In the genomic region with DNA sequence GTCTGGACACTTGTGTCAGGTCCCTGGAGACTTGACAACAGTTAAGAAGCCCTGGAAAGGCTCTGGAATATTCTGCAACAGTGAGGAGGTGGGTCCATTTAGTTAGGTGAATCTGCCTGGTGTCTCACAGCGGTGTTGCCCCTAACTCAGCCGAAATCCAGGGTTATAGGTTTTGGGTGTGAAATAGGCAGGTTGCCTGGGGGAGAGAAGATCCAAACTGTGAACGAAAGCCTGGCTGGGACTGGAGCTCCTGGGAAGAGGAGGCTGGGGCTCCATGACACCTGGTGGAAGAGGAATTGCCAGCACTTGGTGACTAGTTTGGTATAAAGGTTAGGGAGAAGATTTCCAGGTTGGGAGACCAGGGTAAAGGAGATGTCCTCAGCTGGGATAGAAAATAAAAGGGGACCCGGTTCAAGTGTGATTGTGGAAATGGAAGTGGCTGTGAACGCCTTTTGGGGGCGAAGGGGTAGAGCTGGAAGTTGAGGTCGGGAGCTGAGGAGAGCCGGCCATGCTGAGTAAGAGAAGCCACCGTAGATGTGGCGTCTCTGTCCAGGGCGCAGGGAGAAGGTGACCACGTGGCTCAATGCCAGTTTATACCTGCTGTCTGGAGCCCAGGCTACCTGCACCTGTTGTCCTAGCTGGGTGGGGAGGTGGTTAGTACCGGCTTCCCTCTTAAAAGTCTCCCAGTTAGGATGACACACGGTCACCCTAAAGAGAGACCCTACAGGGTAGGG, we compare ENCODE assay signal across 18 cellular contexts.
"Had no signal": no experiment of that assay in that cellular context is flagged by ENCODE, and none has a peak within 500 bp of the region (broad histone marks: within the 10 kb centered on the region; RNA-seq: fewer than 3 reads in every experiment).

No MANE protein-coding gene starts in this region.

- H3K36me3 Mint-ChIP-seq: WTC11 had no signal

- H3K27me3 ChIP-seq: pancreas had no signal

- H3K27ac ChIP-seq: adrenal gland, colonic mucosa, pancreas, skin epidermis, transverse colon had no signal

- H3K27ac Mint-ChIP-seq: activated CD8-positive, alpha-beta T cell treated with anti-CD3 and anti-CD28 coated beads for 36 hours; WTC11 had no signal

- ATAC-seq: activated CD8-positive, alpha-beta T cell treated with anti-CD3 and anti-CD28 coated beads for 36 hours; pancreas; WTC11 had no signal

- H3K4me3 Mint-ChIP-seq: activated CD8-positive, alpha-beta T cell treated with anti-CD3 and anti-CD28 coated beads for 36 hours; WTC11 had no signal

- H3K9me3 ChIP-seq: adrenal gland, colonic mucosa, pancreas, transverse colon had no signal

- DNase-seq: activated CD4-positive, alpha-beta T cell treated with anti-CD3 and anti-CD28 coated beads for 4 hours; activated CD8-positive, alpha-beta T cell treated with anti-CD3 and anti-CD28 coated beads for 36 hours; activated naive CD4-positive, alpha-beta T cell treated with anti-CD3 and anti-CD28 coated beads, Interleukin-2, amount 50 U/mL, for 16 hours; caudate nucleus; colonic mucosa; effector CD8-positive, alpha-beta T cell; foreskin fibroblast; hypothalamus; pancreas; SHP77 treated with DMSO at 0.1 percent for 48 hours; stimulated activated CD4-positive, alpha-beta T cell treated with anti-CD3 and anti-CD28 coated beads, Interleukin-15, amount 100 ng/mL, for 24 hours; stimulated activated CD4-positive, alpha-beta T cell treated with anti-CD3 and anti-CD28 coated beads, Interleukin-4, amount 100 ng/mL, for 24 hours; stimulated activated naive CD4-positive, alpha-beta T cell treated with Interleukin-2 at 50 U/mL for 16 hours; T-helper 2 cell; transverse colon had no signal

- H3K36me3 ChIP-seq: adrenal gland, colonic mucosa, pancreas, transverse colon had no signal

- H3K4me3 ChIP-seq: adrenal gland, colonic mucosa, pancreas, skin epidermis, transverse colon had no signal
